Comparison of ENCODE assay signal across 8 cellular contexts in the genomic region with DNA sequence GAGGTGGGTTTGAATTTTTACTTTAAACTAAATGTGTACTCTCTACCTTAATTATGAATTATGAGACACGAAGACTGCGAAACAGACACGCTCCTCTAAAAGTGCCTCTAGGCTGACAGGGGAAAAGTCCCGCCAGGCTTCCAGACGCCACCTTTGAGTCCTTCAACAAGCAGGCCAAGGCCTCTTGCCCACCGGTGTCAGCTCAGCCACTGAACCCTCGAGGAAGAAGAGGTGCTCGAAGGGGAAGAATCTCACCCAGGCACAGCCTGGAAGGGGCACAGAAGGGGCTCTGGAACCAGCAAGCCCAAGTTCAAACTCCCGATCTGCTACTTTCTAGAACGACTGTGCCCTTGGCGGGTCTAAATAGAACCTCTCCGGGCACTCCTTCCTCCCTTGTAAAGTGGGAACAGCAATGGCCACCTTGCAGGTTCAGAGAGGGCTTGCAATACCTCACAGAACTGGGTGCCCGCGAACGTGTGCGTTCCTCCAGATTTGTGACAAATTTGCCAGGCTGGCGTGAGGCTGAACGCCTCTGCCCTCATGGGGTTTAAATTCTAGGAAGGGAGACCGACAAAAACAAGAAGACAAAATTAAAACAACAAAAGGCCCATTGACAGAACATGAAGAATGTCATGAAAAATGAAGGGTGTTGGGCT.
DNase-seq lines count a peak whose midpoint lies in the region; ATAC-seq and TF ChIP-seq lines count a peak whose summit lies in the region.

No MANE protein-coding gene starts in this region.

- CTCF ChIA-PET in BJ (lab: Yijun Ruan, JAX) = no interaction called here

- no peaks in the 10 kb centered on the region for H3K36me3 ChIP-seq in BJ (ENCODE audit: control insufficient read depth, insufficient read depth, low read length)
- H3K36me3 ChIP-seq in MG63 = no peaks in the 10 kb centered on the region
- H3K36me3 ChIP-seq in effector memory CD4-positive, alpha-beta T cell (ENCODE audit: control insufficient read depth, insufficient read depth, low read length) = no peaks in the 10 kb centered on the region

- H3K27me3 ChIP-seq in BJ (ENCODE audit: control insufficient read depth, insufficient read depth, low read length) (no peaks in the 10 kb centered on the region), MG63 (no peaks in the 10 kb centered on the region)
- H3K27me3 ChIP-seq in effector memory CD4-positive, alpha-beta T cell (replicated peaks; ENCODE audit: control insufficient read depth, insufficient read depth, low read length, poor library complexity, severe bottlenecking) = no peaks in the 10 kb centered on the region

- no peak for DNase-seq in BJ (ENCODE audit: low read depth)
- DNase-seq in MG63 = no peak
- no peak for DNase-seq in effector memory CD4-positive, alpha-beta T cell
- no peak for DNase-seq in neural crest cell (ENCODE audit: low read depth, low spot score)
- DNase-seq in NCI-H1930 (lab: John Stamatoyannopoulos, UW) = no peak
- DNase-seq in NCI-H2196 (lab: John Stamatoyannopoulos, UW; ENCODE audit: unreplicated experiment) = no peak
- DNase-seq in stimulated activated CD4-positive, alpha-beta T cell treated with anti-CD3 and anti-CD28 coated beads, Interleukin-4, amount 100 ng/mL, for 4 hours = no peak

- H3K36me3 Mint-ChIP-seq in neural crest cell (ENCODE audit: low read depth) = no peaks in the 10 kb centered on the region

- H3K27ac ChIP-seq in effector memory CD4-positive, alpha-beta T cell (ENCODE audit: insufficient read depth, low read length, poor library complexity, severe bottlenecking) = peak overlapping the region; percentile 10

- no peaks in the 10 kb centered on the region for H3K9me3 ChIP-seq in MG63
- no peaks in the 10 kb centered on the region for H3K9me3 ChIP-seq in effector memory CD4-positive, alpha-beta T cell (ENCODE audit: control insufficient read depth, low read length)

- peaks cover 48% of the 10 kb centered on the region for H3K4me1 Mint-ChIP-seq in neural crest cell

- H3K4me3 ChIP-seq in BJ (ENCODE audit: low read depth, low read length) (peak overlapping the region; percentile 57), MG63 (peak overlapping the region; percentile 26)
- peak overlapping the region; percentile 67 for H3K4me3 ChIP-seq in effector memory CD4-positive, alpha-beta T cell (ENCODE audit: insufficient read depth, low read depth, low read length, poor library complexity, severe bottlenecking)

- H3K27ac Mint-ChIP-seq in neural crest cell (ENCODE audit: unreplicated experiment) = peak overlapping the region; percentile 21

- H3K4me1 ChIP-seq in effector memory CD4-positive, alpha-beta T cell (ENCODE audit: control insufficient read depth, insufficient read depth, low read length, poor library complexity, severe bottlenecking) = peaks cover 15% of the 10 kb centered on the region

- ATAC-seq in GM21515 (IDR thresholded peaks at IDR 0.05; ENCODE audit: unreplicated experiment) = no peak

- no peaks in the 10 kb centered on the region for H3K9me3 Mint-ChIP-seq in neural crest cell

- H3K4me3 Mint-ChIP-seq in neural crest cell = peak overlapping the region; percentile 91

- POLR2A ChIA-PET in BJ (lab: Charles Lee) = no interaction called here

- TF ChIP-seq CTCF in BJ (IDR thresholded peaks at IDR 0.05; ENCODE audit: insufficient read depth, low read depth, low read length) (no peak), neural crest cell (conservative IDR thresholded peaks at IDR 0.05) (no peak)

- peaks cover 5% of the 10 kb centered on the region for H3K27me3 Mint-ChIP-seq in neural crest cell (ENCODE audit: low read depth)
